In genomic region chr10:123038782-123039631, GRCh38 we compare ENCODE assay signal across 19 cellular contexts. TPM values are rescaled to one million over a fixed set of nuclear protein-coding genes. Genes with fewer than 3 reads are reported as not detected.
A peak's percentile ranks its signal among the peaks of the same experiment; 100 is the strongest.
DNase-seq lines count a peak whose midpoint lies in the region; ATAC-seq, FAIRE-seq and TF ChIP-seq lines count a peak whose summit lies in the region.
"Had no signal": no experiment of that assay in that cellular context is flagged by ENCODE, and none has a peak within 500 bp of the region (broad histone marks: within the 10 kb centered on the region; RNA-seq: fewer than 3 reads in every experiment).

No MANE protein-coding gene starts in this region.

- H4K91ac ChIP-seq in trophoblast cell (ENCODE audit: low read depth, low read length), result no peak overlapping the region

- H3K4me2 ChIP-seq in endothelial cell of umbilical vein (ENCODE audit: insufficient read depth, low read length) (no peak overlapping the region), trophoblast cell (ENCODE audit: low read length) (no peak overlapping the region)
- H3K4me2 ChIP-seq: smooth muscle cell had no signal

- no peak overlapping the region for H3K14ac ChIP-seq in trophoblast cell (ENCODE audit: low read length)

- H3K79me1 ChIP-seq in trophoblast cell (ENCODE audit: low read length), result no peaks in the 10 kb centered on the region

- H3K9ac ChIP-seq in endothelial cell of umbilical vein (replicated peaks; ENCODE audit: extremely low read depth, insufficient read depth, low read length), result no peak overlapping the region
- no peak overlapping the region for H3K9ac ChIP-seq in trophoblast cell (ENCODE audit: low read length)

- no peak overlapping the region for H3K4me3 ChIP-seq in endothelial cell of umbilical vein (replicated peaks in 1 of 3; ENCODE audit: insufficient read depth in 1 of 3, low read depth in 1 of 3, low read length in 3 of 3)
- H3K4me3 ChIP-seq in trophoblast cell (ENCODE audit: low read depth, low read length), result no peak overlapping the region
- no peak overlapping the region for H3K4me3 ChIP-seq in CD4-positive, alpha-beta memory T cell (ENCODE audit: low read length in 2 of 2)
- H3K4me3 ChIP-seq: adrenal gland, Peyer's patch, smooth muscle cell had no signal

- BruUV-seq in endothelial cell of umbilical vein (replicated peaks; lab: Mats Ljungman, UMichigan), result no TSS peak

- H3K36me3 Mint-ChIP-seq in CD4-positive, alpha-beta memory T cell, result peaks cover 45 to 49% of the 10 kb centered on the region in 2 donors

- peak; percentile 98 to 99 for DNase-seq in Kasumi-1 (lab: John Stamatoyannopoulos, UW)
- no peak for DNase-seq in endothelial cell of umbilical vein (ENCODE audit: low read depth, low spot score)
- no peak for DNase-seq in trophoblast cell
- DNase-seq in CD4-positive, alpha-beta memory T cell, result no peak
- DNase-seq in HCEC 1CT, result no peak
- no peak for DNase-seq in NCI-H510A (lab: John Stamatoyannopoulos, UW)
- DNase-seq: activated CD8-positive, alpha-beta memory T cell treated with anti-CD3 and anti-CD28 coated beads for 24 hours; adrenal gland; DMS153; effector CD8-positive, alpha-beta T cell; NCI-H1694 treated with DMSO at 0.1 percent for 48 hours; NCI-H524 treated with DMSO at 0.1 percent for 48 hours; Peyer's patch; WERI-Rb-1 had no signal

- POLR2A ChIA-PET in endothelial cell of umbilical vein (lab: Charles Lee), result no interaction called here
- POLR2A ChIA-PET in CD4-positive, alpha-beta memory T cell (lab: Charles Lee; ENCODE audit: partially characterized antibody), result no interaction called here

- no peak overlapping the region for H3K4ac ChIP-seq in trophoblast cell (ENCODE audit: low read depth, low read length)

- no peak overlapping the region for H4K12ac ChIP-seq in trophoblast cell (ENCODE audit: low read depth, low read length)

- no peak overlapping the region for H2BK12ac ChIP-seq in trophoblast cell (ENCODE audit: low read length)

- no peak overlapping the region for H4K8ac ChIP-seq in trophoblast cell (ENCODE audit: low read depth, low read length)

- dilution Hi-C loops in endothelial cell of umbilical vein (cut with MboI; ENCODE audit: extremely low pct_ligation_motif_present, low sequenced_read_pairs), result no loop called here

- peak overlapping the region; percentile 73 for H3K23ac ChIP-seq in trophoblast cell (ENCODE audit: low read length)

- no peaks in the 10 kb centered on the region for H3K9me1 ChIP-seq in endothelial cell of umbilical vein (replicated peaks; ENCODE audit: control insufficient read depth, extremely low read depth, insufficient read depth, low read length)

- H4K20me1 ChIP-seq in endothelial cell of umbilical vein (replicated peaks; ENCODE audit: control insufficient read depth, extremely low read depth, insufficient read depth, low read length), result no peaks in the 10 kb centered on the region

- H3K9me3 Mint-ChIP-seq in CD4-positive, alpha-beta memory T cell, result peaks cover 0 to 2% (median 0%) of the 10 kb centered on the region in 8 donors
- H3K9me3 Mint-ChIP-seq: activated T-helper 1 cell treated with anti-CD3 and anti-CD28 coated beads, Interleukin-12 subunit alpha, Interleukin-12 subunit beta, Interleukin-2, Interleukin-4 antibody, amounts not matched to agents 30 ng/mL and 10 ng/mL and 1 ng/mL, durations not matched to agents 14 hours and 24 hours and 36 hours had no signal

- H2BK120ac ChIP-seq in trophoblast cell (ENCODE audit: insufficient read depth, low read length, poor library complexity), result no peak overlapping the region

- H3K4me1 ChIP-seq in endothelial cell of umbilical vein (ENCODE audit: control insufficient read depth, extremely low read depth, insufficient read depth, low read length), result no peaks in the 10 kb centered on the region
- H3K4me1 ChIP-seq in trophoblast cell (ENCODE audit: control insufficient read depth in 1 of 2, insufficient read depth in 2 of 2, low read length in 2 of 2), result no peaks in the 10 kb centered on the region
- no peaks in the 10 kb centered on the region for H3K4me1 ChIP-seq in CD4-positive, alpha-beta memory T cell (ENCODE audit: insufficient read depth, low read length)
- H3K4me1 ChIP-seq: adrenal gland, Peyer's patch had no signal

- TF ChIP-seq POLR2A in endothelial cell of umbilical vein (IDR thresholded peaks at IDR 0.05; ENCODE audit: low read depth, low read length), result no peak

- H3K4me1 Mint-ChIP-seq in CD4-positive, alpha-beta memory T cell, result peaks cover 0 to 13% (median 4%) of the 10 kb centered on the region in 4 donors

- no CpG with 5 or more reads among the region's 18 CpGs for WGBS in trophoblast cell (ENCODE audit: extremely low coverage, insufficient coverage, insufficient read length)

- peak; percentile 66 for ATAC-seq in GM19463 (IDR thresholded peaks at IDR 0.05; ENCODE audit: unreplicated experiment)
- ATAC-seq: SK-N-SH treated with all-trans-retinoic acid at 6 μM for 48 hours had no signal

- H3K27me3 ChIP-seq in endothelial cell of umbilical vein (ENCODE audit: control insufficient read depth in 2 of 2, insufficient read depth in 2 of 2, low read length in 2 of 2) (no peaks in the 10 kb centered on the region), trophoblast cell (ENCODE audit: insufficient read depth, low read length) (no peaks in the 10 kb centered on the region)
- H3K27me3 ChIP-seq in CD4-positive, alpha-beta memory T cell (ENCODE audit: insufficient read depth, low read length), result no peaks in the 10 kb centered on the region
- H3K27me3 ChIP-seq: adrenal gland, Peyer's patch had no signal

- no peak overlapping the region for H2BK5ac ChIP-seq in trophoblast cell (ENCODE audit: low read depth, low read length, poor library complexity)

- H2AFZ ChIP-seq in endothelial cell of umbilical vein (ENCODE audit: low read depth, low read length), result no peak overlapping the region
- H2AFZ ChIP-seq in trophoblast cell (ENCODE audit: insufficient read depth, low read length, poor library complexity), result no peak overlapping the region

- H3K9me3 ChIP-seq in endothelial cell of umbilical vein (replicated peaks; ENCODE audit: control insufficient read depth, insufficient read depth, low read length) (no peaks in the 10 kb centered on the region), trophoblast cell (ENCODE audit: insufficient read depth, low read depth, low read length) (no peaks in the 10 kb centered on the region)
- H3K9me3 ChIP-seq in CD4-positive, alpha-beta memory T cell (ENCODE audit: control insufficient read depth in 1 of 2, low read length in 2 of 2), result no peaks in the 10 kb centered on the region
- H3K9me3 ChIP-seq: adrenal gland, Peyer's patch had no signal

- intact Hi-C loops in endothelial cell of umbilical vein (cut with micrococcal nuclease), result loop anchor here (1.0 kb wide), 1 partner anchor 34 kb away; no protein-coding TSS in a partner anchor
- intact Hi-C loops in CD4-positive, alpha-beta memory T cell (cut with micrococcal nuclease), result no loop called here

- H3K4me3 Mint-ChIP-seq in CD4-positive, alpha-beta memory T cell, result peak overlapping the region in 1 of 8 donors; percentile 26
- H3K4me3 Mint-ChIP-seq: activated T-helper 1 cell treated with anti-CD3 and anti-CD28 coated beads, Interleukin-12 subunit alpha, Interleukin-12 subunit beta, Interleukin-2, Interleukin-4 antibody, amounts not matched to agents 30 ng/mL and 10 ng/mL and 1 ng/mL, durations not matched to agents 14 hours and 24 hours and 36 hours; B cell had no signal

- H3K27ac ChIP-seq in endothelial cell of umbilical vein (ENCODE audit: insufficient read depth, low read depth, low read length) (no peak overlapping the region), trophoblast cell (ENCODE audit: low read depth, low read length) (no peak overlapping the region)
- H3K27ac ChIP-seq in CD4-positive, alpha-beta memory T cell (ENCODE audit: low read depth, low read length), result no peak overlapping the region
- H3K27ac ChIP-seq: adrenal gland, Peyer's patch, WERI-Rb-1 had no signal

- H3K27ac Mint-ChIP-seq in CD4-positive, alpha-beta memory T cell, result peak overlapping the region in 3 of 7 donors; percentile 0 to 36 (median 9)
- H3K27ac Mint-ChIP-seq: activated T-helper 1 cell treated with anti-CD3 and anti-CD28 coated beads, Interleukin-12 subunit alpha, Interleukin-12 subunit beta, Interleukin-2, Interleukin-4 antibody, amounts not matched to agents 30 ng/mL and 10 ng/mL and 1 ng/mL, durations not matched to agents 14 hours and 24 hours and 36 hours; B cell had no signal

- H3K36me3 ChIP-seq in endothelial cell of umbilical vein (ENCODE audit: control insufficient read depth in 2 of 2, extremely low read depth in 1 of 2, insufficient read depth in 2 of 2, low read length in 2 of 2) (no peaks in the 10 kb centered on the region), trophoblast cell (ENCODE audit: control insufficient read depth in 1 of 2, insufficient read depth in 2 of 2, low read length in 2 of 2) (no peaks in the 10 kb centered on the region)
- peaks cover 8% of the 10 kb centered on the region for H3K36me3 ChIP-seq in CD4-positive, alpha-beta memory T cell (ENCODE audit: insufficient read depth, low read length)
- H3K36me3 ChIP-seq: adrenal gland, WERI-Rb-1 had no signal

- no peaks in the 10 kb centered on the region for H3K79me2 ChIP-seq in endothelial cell of umbilical vein (ENCODE audit: control insufficient read depth, insufficient read depth, low read length)
- no peaks in the 10 kb centered on the region for H3K79me2 ChIP-seq in trophoblast cell (ENCODE audit: control insufficient read depth, insufficient read depth, low read length, poor library complexity)

- TF ChIP-seq CTCF in endothelial cell of umbilical vein (IDR thresholded peaks at IDR 0.05; ENCODE audit: extremely low read depth in 1 of 2, insufficient read depth in 1 of 2, low read depth in 1 of 2, low read length in 2 of 2), result no peak

- FAIRE-seq in endothelial cell of umbilical vein (lab: Jason Lieb, UNC), result peak; percentile 15

- CTCF ChIA-PET in endothelial cell of umbilical vein (lab: Charles Lee), result interaction anchor here (2.7 kb wide), 1 partner anchor 17 kb away, joined by 11 read pairs; no protein-coding TSS in a partner anchor
- CTCF ChIA-PET in CD4-positive, alpha-beta memory T cell (lab: Charles Lee; ENCODE audit: partially characterized antibody), result interaction anchor here (1.2 kb wide), 1 partner anchor 520 kb away, joined by 3 read pairs; no protein-coding TSS in a partner anchor

- H2AK5ac ChIP-seq in trophoblast cell (ENCODE audit: low read length), result no peak overlapping the region

- no peak overlapping the region for H3K18ac ChIP-seq in trophoblast cell (ENCODE audit: low read length)

- H3K27me3 Mint-ChIP-seq in CD4-positive, alpha-beta memory T cell, result no peaks in the 10 kb centered on the region
- H3K27me3 Mint-ChIP-seq: B cell had no signal

RNA-seq across cellular contexts. Expression of gene ACADSB, which starts 30.2 kb away (rescaled TPM):
- total RNA-seq in endothelial cell of umbilical vein, result 10.8 and 15.2 TPM in 2 replicates
- 2.6 and 3.1 TPM in 2 replicates for polyA plus RNA-seq in endothelial cell of umbilical vein
- 3.2 and 3.6 TPM in 2 replicates for polyA plus RNA-seq in endothelial cell of umbilical vein (2011; cell fraction: cytosol; rRNA removed)
- polyA plus RNA-seq in endothelial cell of umbilical vein (2011; cell fraction: nucleus; rRNA removed), result 8.8 and 12.7 TPM in 2 replicates
- 10.3 and 10.4 TPM in 2 replicates for polyA plus RNA-seq in endothelial cell of umbilical vein (2012)
- polyA minus RNA-seq in endothelial cell of umbilical vein, result 4.0 and 5.5 TPM in 2 replicates
- polyA minus RNA-seq in endothelial cell of umbilical vein (2011; cell fraction: cytosol; rRNA and poly(A)+ RNA removed), result 1.6 TPM
- 4.4 and 5.0 TPM in 2 replicates for polyA minus RNA-seq in endothelial cell of umbilical vein (2011; cell fraction: nucleus; rRNA and poly(A)+ RNA removed)
- 3.3 and 3.7 TPM in 2 replicates for polyA plus RNA-seq in trophoblast cell (2013)
- 10 to 100 TPM; 35.7 to 36.4 TPM for total RNA-seq in CD4-positive, alpha-beta memory T cell
- polyA plus RNA-seq in CD4-positive, alpha-beta memory T cell, result 10 to 100 TPM; 26.9 to 45.3 TPM

RNA-seq across cellular contexts. Expression of gene IKZF5, which starts 30.4 kb away (rescaled TPM):
- 10.0 and 10.3 TPM in 2 replicates for total RNA-seq in endothelial cell of umbilical vein
- 4.5 and 7.1 TPM in 2 replicates for polyA plus RNA-seq in endothelial cell of umbilical vein
- polyA plus RNA-seq in endothelial cell of umbilical vein (2011; cell fraction: cytosol; rRNA removed), result 5.2 and 6.1 TPM in 2 replicates
- polyA plus RNA-seq in endothelial cell of umbilical vein (2011; cell fraction: nucleus; rRNA removed), result 16.9 and 18.2 TPM in 2 replicates
- polyA plus RNA-seq in endothelial cell of umbilical vein (2012), result 6.7 and 10.0 TPM in 2 replicates
- 6.4 and 8.2 TPM in 2 replicates for polyA minus RNA-seq in endothelial cell of umbilical vein
- 5.2 TPM for polyA minus RNA-seq in endothelial cell of umbilical vein (2011; cell fraction: cytosol; rRNA and poly(A)+ RNA removed)
- polyA minus RNA-seq in endothelial cell of umbilical vein (2011; cell fraction: nucleus; rRNA and poly(A)+ RNA removed), result 14.1 and 22.2 TPM in 2 replicates
- polyA plus RNA-seq in trophoblast cell (2013), result 8.3 and 9.9 TPM in 2 replicates
- 10 to 100 TPM; 37.4 to 45.9 TPM for total RNA-seq in CD4-positive, alpha-beta memory T cell
- 10 to 100 TPM; 11.0 to 14.7 TPM for polyA plus RNA-seq in CD4-positive, alpha-beta memory T cell

RNA-seq across cellular contexts. Expression of gene PSTK, which starts 58.8 kb away (rescaled TPM):
- total RNA-seq in endothelial cell of umbilical vein, result 1.6 and 2.7 TPM in 2 replicates
- 1.7 and 2.2 TPM in 2 replicates for polyA plus RNA-seq in endothelial cell of umbilical vein
- 2.6 and 3.0 TPM in 2 replicates for polyA plus RNA-seq in endothelial cell of umbilical vein (2011; cell fraction: cytosol; rRNA removed)
- polyA plus RNA-seq in endothelial cell of umbilical vein (2011; cell fraction: nucleus; rRNA removed), result 3.8 and 5.8 TPM in 2 replicates
- polyA plus RNA-seq in endothelial cell of umbilical vein (2012), result 3.7 and 4.3 TPM in 2 replicates
- 2.3 and 3.4 TPM in 2 replicates for polyA minus RNA-seq in endothelial cell of umbilical vein
- 3.5 TPM for polyA minus RNA-seq in endothelial cell of umbilical vein (2011; cell fraction: cytosol; rRNA and poly(A)+ RNA removed)
- polyA minus RNA-seq in endothelial cell of umbilical vein (2011; cell fraction: nucleus; rRNA and poly(A)+ RNA removed), result 5.3 and 6.8 TPM in 2 replicates
- polyA plus RNA-seq in trophoblast cell (2013), result 3.0 and 3.7 TPM in 2 replicates
- 1 to 10 TPM; 3.9 to 4.7 TPM for total RNA-seq in CD4-positive, alpha-beta memory T cell
- 10 to 100 TPM in 1 of 2 donors, 1 to 10 TPM in 1; 6.0 to 11.6 TPM for polyA plus RNA-seq in CD4-positive, alpha-beta memory T cell

Comparison
In these comparisons a context has a peak if more than half of its experiments do, and no peak if none do; other contexts are left out.
1. DNase-seq: peak in Kasumi-1 (2 of 2); none in endothelial cell of umbilical vein (single experiment), trophoblast cell (0 of 2), CD4-positive, alpha-beta memory T cell (0 of 5), HCEC 1CT (single experiment) and NCI-H510A (single experiment).